ENCODE assay signal across 1 cellular context in the genomic region with DNA sequence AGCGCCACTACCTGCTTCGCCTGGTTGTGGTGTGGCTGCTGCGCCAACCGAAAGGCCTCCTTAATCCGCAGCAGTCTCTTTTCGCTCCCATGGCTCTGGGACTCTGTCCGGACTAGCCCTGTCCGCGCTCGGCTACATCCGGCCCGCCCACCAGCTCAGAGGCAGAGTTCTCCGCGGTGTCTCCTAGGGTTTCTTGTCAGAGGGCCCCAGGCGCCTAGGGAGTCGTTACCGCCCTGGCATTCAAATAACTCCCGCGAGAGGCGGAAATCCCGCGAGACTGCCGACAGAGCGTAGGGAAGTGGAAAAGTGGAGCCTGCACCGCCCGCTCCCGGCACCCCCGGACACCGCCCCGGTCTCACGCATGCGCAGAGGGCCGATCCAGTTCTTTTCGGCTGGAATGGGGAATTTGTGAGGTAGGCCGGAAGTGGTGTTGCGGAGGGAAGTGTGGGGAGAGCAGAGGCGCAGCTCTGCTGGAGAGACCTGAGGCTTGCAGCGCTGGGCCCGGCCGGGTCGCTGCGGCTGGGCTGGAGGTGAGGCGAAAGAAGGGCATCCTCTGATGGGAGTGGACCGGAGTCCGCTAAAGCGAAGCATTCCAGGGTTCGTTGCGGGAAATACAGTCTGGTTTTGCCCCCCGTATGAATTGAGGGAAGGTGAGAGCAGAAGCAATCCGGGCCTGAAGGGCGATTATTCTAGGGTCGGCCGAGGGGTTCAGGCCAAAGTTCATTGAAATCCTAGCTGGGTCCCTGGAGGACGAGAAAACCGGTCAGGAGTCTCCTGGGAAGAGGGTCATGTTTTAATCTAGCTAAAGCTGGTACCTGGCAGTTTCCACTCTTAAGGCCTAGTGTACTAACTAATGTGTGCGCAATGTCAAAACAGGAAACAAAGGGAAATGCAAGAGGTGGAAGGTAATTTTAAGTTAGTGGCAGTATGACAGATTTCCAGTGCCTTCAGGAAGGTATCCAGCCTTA.
TF ChIP-seq lines count a peak whose summit lies in the region.

Gene FAM200B (plus strand): TSS at position 456 of the 968 bp plus-strand sequence. CDS start 5,151 bp downstream, outside the sequence.

TF ChIP-seq in HepG2, 621 proteins besides CTCF, POLR2A, EP300 and RAD21 (continued from another document and continues in another):
- TF ChIP-seq PHF5A (CRISPR knock-in tag; IDR thresholded peaks at IDR 0.05; ENCODE audit: low read depth, unreplicated experiment) (no peak), STAT5B (CRISPR knock-in tag; IDR thresholded peaks at IDR 0.05) (no peak), THRA (CRISPR knock-in tag; IDR thresholded peaks at IDR 0.05; ENCODE audit: borderline replicate concordance) (0 out of 2 replicates have a peak, but pooled peaks have one; percentile 20), SIN3B (IDR thresholded peaks at IDR 0.05; ENCODE audit: low read length) (peak; percentile 98), SRSF9 (IDR thresholded peaks at IDR 0.05; ENCODE audit: borderline replicate concordance, insufficient read depth, low read depth, low read length, poor library complexity, severe bottlenecking) (no peak), ZKSCAN8 (CRISPR knock-in tag; IDR thresholded peaks at IDR 0.05; ENCODE audit: borderline replicate concordance) (peak; percentile 83), CCAR2 (optimal IDR thresholded peaks at IDR 0.05; ENCODE audit: low read depth, low read length) (peak; percentile 42), CEBPB (IDR thresholded peaks at IDR 0.05; ENCODE audit: borderline replicate concordance, low read depth, low read length) (no peak), RELA (CRISPR knock-in tag; IDR thresholded peaks at IDR 0.05) (peak; percentile 68; the same call in 1 of the 2 replicates), ZNF136 (CRISPR knock-in tag; IDR thresholded peaks at IDR 0.05; ENCODE audit: low read depth) (peak; percentile 66; the same call in 1 of the 2 replicates), NR1H2 (CRISPR knock-in tag; IDR thresholded peaks at IDR 0.05; ENCODE audit: borderline replicate concordance, low read depth) (no peak), HMG20A (CRISPR knock-in tag; IDR thresholded peaks at IDR 0.05; ENCODE audit: borderline replicate concordance) (no peak; the same call in 1 of the 2 replicates), NFYC (CRISPR knock-in tag; IDR thresholded peaks at IDR 0.05) (peak; percentile 38; the same call in 1 of the 2 replicates), ZIK1 (CRISPR knock-in tag; IDR thresholded peaks at IDR 0.05; ENCODE audit: borderline replicate concordance, low read depth) (no peak; the same call in 1 of the 2 replicates), KAT8 (CRISPR knock-in tag; IDR thresholded peaks at IDR 0.05) (peak; percentile 82), ZBTB2 (CRISPR knock-in tag; IDR thresholded peaks at IDR 0.05; ENCODE audit: low read depth) (no peak), ZFP37 (CRISPR knock-in tag; IDR thresholded peaks at IDR 0.05; ENCODE audit: borderline replicate concordance) (peak; percentile 81; the same call in 1 of the 2 replicates)
- TF ChIP-seq, protein P1, sequence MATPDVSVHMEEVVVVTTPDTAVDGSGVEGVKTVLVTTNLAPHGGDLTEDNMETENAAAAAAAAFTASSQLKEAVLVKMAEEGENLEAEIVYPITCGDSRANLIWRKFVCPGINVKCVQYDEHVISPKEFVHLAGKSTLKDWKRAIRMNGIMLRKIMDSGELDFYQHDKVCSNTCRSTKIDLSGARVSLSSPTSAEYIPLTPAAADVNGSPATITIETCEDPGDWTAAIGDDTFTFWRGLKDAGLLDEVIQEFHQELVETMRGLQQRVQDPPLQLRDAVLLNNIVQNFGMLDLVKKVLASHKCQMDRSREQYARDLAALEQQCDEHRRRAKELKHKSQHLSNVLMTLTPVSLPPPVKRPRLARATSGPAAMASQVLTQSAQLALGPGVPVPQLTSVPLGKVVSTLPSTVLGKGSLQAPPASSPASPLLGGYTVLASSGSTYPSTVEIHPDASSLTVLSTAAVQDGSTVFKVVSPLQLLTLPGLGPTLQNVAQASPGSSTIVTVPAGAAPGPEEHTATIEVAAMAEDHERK (CRISPR knock-in tag; IDR thresholded peaks at IDR 0.05; ENCODE audit: low read depth) = peak; percentile 46; the same call in 1 of the 2 replicates
- TF ChIP-seq, protein P2, sequence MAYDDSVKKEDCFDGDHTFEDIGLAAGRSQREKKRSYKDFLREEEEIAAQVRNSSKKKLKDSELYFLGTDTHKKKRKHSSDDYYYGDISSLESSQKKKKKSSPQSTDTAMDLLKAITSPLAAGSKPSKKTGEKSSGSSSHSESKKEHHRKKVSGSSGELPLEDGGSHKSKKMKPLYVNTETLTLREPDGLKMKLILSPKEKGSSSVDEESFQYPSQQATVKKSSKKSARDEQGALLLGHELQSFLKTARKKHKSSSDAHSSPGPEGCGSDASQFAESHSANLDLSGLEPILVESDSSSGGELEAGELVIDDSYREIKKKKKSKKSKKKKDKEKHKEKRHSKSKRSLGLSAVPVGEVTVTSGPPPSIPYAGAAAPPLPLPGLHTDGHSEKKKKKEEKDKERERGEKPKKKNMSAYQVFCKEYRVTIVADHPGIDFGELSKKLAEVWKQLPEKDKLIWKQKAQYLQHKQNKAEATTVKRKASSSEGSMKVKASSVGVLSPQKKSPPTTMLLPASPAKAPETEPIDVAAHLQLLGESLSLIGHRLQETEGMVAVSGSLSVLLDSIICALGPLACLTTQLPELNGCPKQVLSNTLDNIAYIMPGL (CRISPR knock-in tag; IDR thresholded peaks at IDR 0.05; ENCODE audit: borderline replicate concordance in 1 of 2, low read depth in 1 of 2) = peak; percentile 74 to 87; a peak in 3 of 4 replicates
- TF ChIP-seq, protein P3, sequence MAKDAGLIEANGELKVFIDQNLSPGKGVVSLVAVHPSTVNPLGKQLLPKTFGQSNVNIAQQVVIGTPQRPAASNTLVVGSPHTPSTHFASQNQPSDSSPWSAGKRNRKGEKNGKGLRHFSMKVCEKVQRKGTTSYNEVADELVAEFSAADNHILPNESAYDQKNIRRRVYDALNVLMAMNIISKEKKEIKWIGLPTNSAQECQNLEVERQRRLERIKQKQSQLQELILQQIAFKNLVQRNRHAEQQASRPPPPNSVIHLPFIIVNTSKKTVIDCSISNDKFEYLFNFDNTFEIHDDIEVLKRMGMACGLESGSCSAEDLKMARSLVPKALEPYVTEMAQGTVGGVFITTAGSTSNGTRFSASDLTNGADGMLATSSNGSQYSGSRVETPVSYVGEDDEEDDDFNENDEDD (CRISPR knock-in tag; IDR thresholded peaks at IDR 0.05; ENCODE audit: borderline replicate concordance) = peak; percentile 99
- TF ChIP-seq, protein P4, sequence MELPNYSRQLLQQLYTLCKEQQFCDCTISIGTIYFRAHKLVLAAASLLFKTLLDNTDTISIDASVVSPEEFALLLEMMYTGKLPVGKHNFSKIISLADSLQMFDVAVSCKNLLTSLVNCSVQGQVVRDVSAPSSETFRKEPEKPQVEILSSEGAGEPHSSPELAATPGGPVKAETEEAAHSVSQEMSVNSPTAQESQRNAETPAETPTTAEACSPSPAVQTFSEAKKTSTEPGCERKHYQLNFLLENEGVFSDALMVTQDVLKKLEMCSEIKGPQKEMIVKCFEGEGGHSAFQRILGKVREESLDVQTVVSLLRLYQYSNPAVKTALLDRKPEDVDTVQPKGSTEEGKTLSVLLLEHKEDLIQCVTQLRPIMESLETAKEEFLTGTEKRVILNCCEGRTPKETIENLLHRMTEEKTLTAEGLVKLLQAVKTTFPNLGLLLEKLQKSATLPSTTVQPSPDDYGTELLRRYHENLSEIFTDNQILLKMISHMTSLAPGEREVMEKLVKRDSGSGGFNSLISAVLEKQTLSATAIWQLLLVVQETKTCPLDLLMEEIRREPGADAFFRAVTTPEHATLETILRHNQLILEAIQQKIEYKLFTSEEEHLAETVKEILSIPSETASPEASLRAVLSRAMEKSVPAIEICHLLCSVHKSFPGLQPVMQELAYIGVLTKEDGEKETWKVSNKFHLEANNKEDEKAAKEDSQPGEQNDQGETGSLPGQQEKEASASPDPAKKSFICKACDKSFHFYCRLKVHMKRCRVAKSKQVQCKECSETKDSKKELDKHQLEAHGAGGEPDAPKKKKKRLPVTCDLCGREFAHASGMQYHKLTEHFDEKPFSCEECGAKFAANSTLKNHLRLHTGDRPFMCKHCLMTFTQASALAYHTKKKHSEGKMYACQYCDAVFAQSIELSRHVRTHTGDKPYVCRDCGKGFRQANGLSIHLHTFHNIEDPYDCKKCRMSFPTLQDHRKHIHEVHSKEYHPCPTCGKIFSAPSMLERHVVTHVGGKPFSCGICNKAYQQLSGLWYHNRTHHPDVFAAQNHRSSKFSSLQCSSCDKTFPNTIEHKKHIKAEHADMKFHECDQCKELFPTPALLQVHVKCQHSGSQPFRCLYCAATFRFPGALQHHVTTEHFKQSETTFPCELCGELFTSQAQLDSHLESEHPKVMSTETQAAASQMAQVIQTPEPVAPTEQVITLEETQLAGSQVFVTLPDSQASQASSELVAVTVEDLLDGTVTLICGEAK (IDR thresholded peaks at IDR 0.05) = no peak
- TF ChIP-seq, protein P4 (CRISPR knock-in tag; IDR thresholded peaks at IDR 0.05) = peak; percentile 75; the same call in 1 of the 2 replicates
- TF ChIP-seq, protein P5, sequence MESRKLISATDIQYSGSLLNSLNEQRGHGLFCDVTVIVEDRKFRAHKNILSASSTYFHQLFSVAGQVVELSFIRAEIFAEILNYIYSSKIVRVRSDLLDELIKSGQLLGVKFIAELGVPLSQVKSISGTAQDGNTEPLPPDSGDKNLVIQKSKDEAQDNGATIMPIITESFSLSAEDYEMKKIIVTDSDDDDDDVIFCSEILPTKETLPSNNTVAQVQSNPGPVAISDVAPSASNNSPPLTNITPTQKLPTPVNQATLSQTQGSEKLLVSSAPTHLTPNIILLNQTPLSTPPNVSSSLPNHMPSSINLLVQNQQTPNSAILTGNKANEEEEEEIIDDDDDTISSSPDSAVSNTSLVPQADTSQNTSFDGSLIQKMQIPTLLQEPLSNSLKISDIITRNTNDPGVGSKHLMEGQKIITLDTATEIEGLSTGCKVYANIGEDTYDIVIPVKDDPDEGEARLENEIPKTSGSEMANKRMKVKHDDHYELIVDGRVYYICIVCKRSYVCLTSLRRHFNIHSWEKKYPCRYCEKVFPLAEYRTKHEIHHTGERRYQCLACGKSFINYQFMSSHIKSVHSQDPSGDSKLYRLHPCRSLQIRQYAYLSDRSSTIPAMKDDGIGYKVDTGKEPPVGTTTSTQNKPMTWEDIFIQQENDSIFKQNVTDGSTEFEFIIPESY (CRISPR knock-in tag; IDR thresholded peaks at IDR 0.05) = no peak
